26 cellular contexts compared by ENCODE assay signal in genomic region chr6:54404791-54405190, GRCh38.
"Had no signal": no experiment of that assay in that cellular context is flagged by ENCODE, and none has a peak within 500 bp of the region (broad histone marks: within the 10 kb centered on the region; RNA-seq: fewer than 3 reads in every experiment).

No MANE protein-coding gene starts in this region.

- H3K27me3 ChIP-seq: dorsolateral prefrontal cortex, esophagus muscularis mucosa, gastrocnemius medialis, heart right ventricle, neutrophil, right atrium auricular region, sigmoid colon, stomach had no signal

- H3K27ac ChIP-seq: dorsolateral prefrontal cortex, esophagus muscularis mucosa, gastrocnemius medialis, heart right ventricle, left ventricle myocardium inferior, neutrophil, right atrium auricular region, sigmoid colon, skin epidermis, stomach, thoracic aorta had no signal

- H3K9me3 ChIP-seq: esophagus muscularis mucosa, gastrocnemius medialis, neutrophil, right atrium auricular region, sigmoid colon, thoracic aorta had no signal

- H3K4me1 Mint-ChIP-seq: naive B cell, nephron progenitor cell had no signal

- H3K4me1 ChIP-seq: esophagus muscularis mucosa, gastrocnemius medialis, heart right ventricle, left ventricle myocardium inferior, right atrium auricular region, sigmoid colon, stomach had no signal

- H3K27me3 Mint-ChIP-seq: naive B cell had no signal

- H3K36me3 ChIP-seq: esophagus muscularis mucosa, gastrocnemius medialis, heart right ventricle, left ventricle myocardium inferior, neutrophil, right atrium auricular region, sigmoid colon, stomach, thoracic aorta had no signal

- H3K27ac Mint-ChIP-seq: naive B cell, nephron progenitor cell had no signal

- H3K36me3 Mint-ChIP-seq: naive B cell had no signal

- H3K4me3 ChIP-seq: dorsolateral prefrontal cortex, esophagus muscularis mucosa, gastrocnemius medialis, heart right ventricle, left ventricle myocardium inferior, lung, right atrium auricular region, sigmoid colon, skin epidermis, stomach, thoracic aorta had no signal

- DNase-seq: central memory CD4-positive, alpha-beta T cell; cortex of kidney; dorsolateral prefrontal cortex; effector CD8-positive, alpha-beta T cell; gastrocnemius medialis; heart right ventricle; hypothalamus; islet precursor cell; left cardiac atrium; left ventricle myocardium inferior; mesendoderm; naive B cell; nephron progenitor cell; posterior cingulate gyrus; sigmoid colon; stimulated activated CD4-positive, alpha-beta T cell treated with anti-CD3 and anti-CD28 coated beads, Interleukin-2, amount 100 ng/mL, for 24 hours; stimulated activated naive CD4-positive, alpha-beta T cell; stomach; substantia nigra; trophoblast cell had no signal

- ATAC-seq: gastrocnemius medialis, heart right ventricle, left cardiac atrium had no signal

- H3K4me3 Mint-ChIP-seq: naive B cell, nephron progenitor cell had no signal
